In genomic region chrX:77070108-77070918, GRCh38 we compare ENCODE assay signal across 2 cellular contexts.
TF ChIP-seq lines count a peak whose summit lies in the region.

No MANE protein-coding gene starts in this region.

TF ChIP-seq in SK-N-SH, 30 proteins besides CTCF, POLR2A, EP300 and RAD21 (continued from another document):
- TF ChIP-seq PBX3 (IDR thresholded peaks at IDR 0.05) (no peak), TAF1 (IDR thresholded peaks at IDR 0.05; ENCODE audit: borderline replicate concordance, low read depth, low read length) (no peak), TEAD4 (IDR thresholded peaks at IDR 0.05; ENCODE audit: borderline replicate concordance, insufficient read depth) (no peak)

TF ChIP-seq in SK-N-SH treated with all-trans-retinoic acid at 6 μM for 48 hours, 23 proteins besides CTCF, POLR2A, EP300 and RAD21 (continued from another document):
- TF ChIP-seq CREB5 (CRISPR knock-in tag; IDR thresholded peaks at IDR 0.05; ENCODE audit: low read depth) (no peak), BACH2 (CRISPR knock-in tag; IDR thresholded peaks at IDR 0.05; ENCODE audit: borderline replicate concordance) (no peak), ZFP30 (CRISPR knock-in tag; IDR thresholded peaks at IDR 0.05) (no peak)
